9 cellular contexts compared by ENCODE assay signal in genomic region chr18:60880184-60880583, GRCh38.
"Had no signal": no experiment of that assay in that cellular context is flagged by ENCODE, and none has a peak within 500 bp of the region (broad histone marks: within the 10 kb centered on the region; RNA-seq: fewer than 3 reads in every experiment).

No MANE protein-coding gene starts in this region.

- H3K4me3 ChIP-seq: GM23248, HAP-1, K562 had no signal

- H3K9me3 ChIP-seq: HAP-1 had no signal

- H3K27ac Mint-ChIP-seq: HFFc6 had no signal

- H2AFZ ChIP-seq: GM23248 had no signal

- H3K9ac ChIP-seq: GM23248 had no signal

- H3K36me3 ChIP-seq: HAP-1 had no signal

- FAIRE-seq: HTR-8/SVneo, K562 had no signal

- H3K4me1 ChIP-seq: HAP-1 had no signal

- ATAC-seq: HCT116, K562 had no signal

- DNase-seq: GM23248, GOT3, H7, HFFc6, IMR-90 had no signal

- H3K27ac ChIP-seq: GM23248 had no signal
